9 cellular contexts compared by ENCODE assay signal in the genomic region with DNA sequence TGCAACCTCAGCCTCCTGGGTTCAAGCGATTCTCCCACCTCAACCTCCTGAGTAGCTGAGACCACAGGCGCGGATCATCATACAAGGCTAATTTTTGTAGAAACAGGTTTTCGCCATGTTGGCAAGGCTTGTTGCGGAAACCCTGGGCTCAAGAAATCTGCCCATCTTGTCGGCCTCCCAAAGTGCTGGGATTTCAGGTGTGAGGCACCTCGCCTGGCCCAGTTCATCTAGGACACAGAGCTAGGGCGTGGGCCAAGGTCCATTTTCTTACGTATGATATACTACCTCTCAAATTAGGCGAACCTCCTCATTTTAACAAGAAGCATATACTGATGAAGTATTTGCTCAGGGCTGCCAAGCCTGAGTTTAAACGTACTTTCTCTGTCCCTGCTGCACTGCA. TPM values are rescaled to one million over a fixed set of nuclear protein-coding genes. Genes with fewer than 3 reads are reported as not detected.
DNase-seq lines count a peak whose midpoint lies in the region; TF ChIP-seq lines count a peak whose summit lies in the region.
"Had no signal": no experiment of that assay in that cellular context is flagged by ENCODE, and none has a peak within 500 bp of the region (broad histone marks: within the 10 kb centered on the region; RNA-seq: fewer than 3 reads in every experiment).

No MANE protein-coding gene starts in this region.

- H4K20me1 ChIP-seq in OCI-LY1 (ENCODE audit: insufficient read depth, low read length), result peaks cover 7% of the 10 kb centered on the region; the same call in 1 of the 2 replicates

- H3K4me3 ChIP-seq in GM12865 (ENCODE audit: low read depth, low read length) (peak overlapping the region; percentile 81), OCI-LY1 (ENCODE audit: low read depth, low read length, poor library complexity, severe bottlenecking) (peak overlapping the region; percentile 90), ectodermal cell (ENCODE audit: insufficient read depth, low read depth, low read length) (peak overlapping the region; percentile 99), neuronal stem cell (ENCODE audit: low read length in 2 of 2) (no peak overlapping the region)
- H3K4me3 ChIP-seq: lung had no signal

- no peak overlapping the region for H2BK120ac ChIP-seq in neuronal stem cell (ENCODE audit: low read depth, low read length)

- no peak overlapping the region for H2AK5ac ChIP-seq in neuronal stem cell (ENCODE audit: low read depth, low read length)

- H3K9me3 ChIP-seq in OCI-LY1 (ENCODE audit: low read length) (no peaks in the 10 kb centered on the region), ectodermal cell (ENCODE audit: control insufficient read depth, low read length) (no peaks in the 10 kb centered on the region), neuronal stem cell (replicated peaks in 1 of 2; ENCODE audit: control insufficient read depth in 2 of 2, insufficient read depth in 1 of 2, low read depth in 1 of 2, low read length in 2 of 2) (no peaks in the 10 kb centered on the region)

- H3K18ac ChIP-seq in neuronal stem cell (ENCODE audit: low read length), result no peak overlapping the region

- no peak for TF ChIP-seq CTCF in GM12865 (IDR thresholded peaks at IDR 0.05; ENCODE audit: insufficient read depth, low read depth, low read length, missing control alignments)
- no peak for TF ChIP-seq CTCF in OCI-LY1 (IDR thresholded peaks at IDR 0.05; ENCODE audit: low read length)

- H3K4me2 ChIP-seq in OCI-LY1 (ENCODE audit: low read length), result peak overlapping the region; percentile 90
- H3K4me2 ChIP-seq in neuronal stem cell (ENCODE audit: insufficient read depth, low read length, poor library complexity, severe bottlenecking), result no peak overlapping the region

- H4K8ac ChIP-seq in neuronal stem cell (ENCODE audit: low read depth, low read length), result no peak overlapping the region

- peaks cover 57% of the 10 kb centered on the region for H3K79me2 ChIP-seq in OCI-LY1 (ENCODE audit: insufficient read depth, low read length)

- DNase-seq in GM12865 (ENCODE audit: low read depth), result no peak
- no peak for DNase-seq in neuronal stem cell (ENCODE audit: low spot score)
- no peak for DNase-seq in NCI-H2029 treated with DMSO at 0.1 percent for 48 hours (lab: John Stamatoyannopoulos, UW)
- no peak for DNase-seq in NCI-H1694 treated with DMSO at 0.1 percent for 48 hours (lab: John Stamatoyannopoulos, UW)
- no peak for DNase-seq in NAMALWA (ENCODE audit: low spot score)
- DNase-seq in NK-92 treated with Interleukin-12 subunit alpha and Interleukin-12 subunit beta, amount 100 ng/mL, for 24 hours (lab: John Stamatoyannopoulos, UW), result no peak

- H3K27me3 ChIP-seq in OCI-LY1 (ENCODE audit: insufficient read depth, low read length) (no peaks in the 10 kb centered on the region), ectodermal cell (ENCODE audit: control insufficient read depth, insufficient read depth, low read length, poor library complexity, severe bottlenecking) (no peaks in the 10 kb centered on the region), neuronal stem cell (ENCODE audit: control insufficient read depth in 3 of 3, insufficient read depth in 3 of 3, low read depth in 1 of 3, low read length in 3 of 3) (no peaks in the 10 kb centered on the region)

- no peaks in the 10 kb centered on the region for H3K79me1 ChIP-seq in neuronal stem cell (ENCODE audit: low read depth, low read length)

- no peak overlapping the region for H2BK5ac ChIP-seq in neuronal stem cell (ENCODE audit: low read length)

- H3K23ac ChIP-seq in neuronal stem cell (ENCODE audit: low read depth, low read length, poor library complexity), result no peak overlapping the region

- no peak overlapping the region for H3K14ac ChIP-seq in neuronal stem cell (ENCODE audit: low read length)

- H3K9me2 ChIP-seq in OCI-LY1 (ENCODE audit: low read depth, low read length), result no peaks in the 10 kb centered on the region

- no peak overlapping the region for H2BK15ac ChIP-seq in neuronal stem cell (ENCODE audit: low read length)

- H3K27ac ChIP-seq in OCI-LY1 (ENCODE audit: low read depth, low read length, poor library complexity, severe bottlenecking) (peak overlapping the region; percentile 24), ectodermal cell (ENCODE audit: insufficient read depth, low read depth, low read length, poor library complexity, severe bottlenecking) (no peak overlapping the region), neuronal stem cell (replicated peaks; ENCODE audit: low read length) (no peak overlapping the region)

- no peak overlapping the region for H2BK12ac ChIP-seq in neuronal stem cell (ENCODE audit: low read length)

- H3F3A ChIP-seq in OCI-LY1 (ENCODE audit: insufficient read depth, low read length), result no peaks in the 10 kb centered on the region

- H3K36me3 ChIP-seq in OCI-LY1 (ENCODE audit: insufficient read depth, low read length), result peaks cover 59% of the 10 kb centered on the region
- peaks cover 24% of the 10 kb centered on the region for H3K36me3 ChIP-seq in ectodermal cell (ENCODE audit: control insufficient read depth, insufficient read depth, low read length)
- H3K36me3 ChIP-seq in neuronal stem cell (replicated peaks in 1 of 2; ENCODE audit: control insufficient read depth in 2 of 2, insufficient read depth in 2 of 2, low read length in 2 of 2), result peaks cover 15 to 52% of the 10 kb centered on the region in 2 donors

- peaks cover 25% of the 10 kb centered on the region for H3K4me1 ChIP-seq in OCI-LY1 (ENCODE audit: insufficient read depth, low read length, severe bottlenecking)
- peaks cover 7% of the 10 kb centered on the region for H3K4me1 ChIP-seq in ectodermal cell (ENCODE audit: control insufficient read depth, insufficient read depth, low read length)
- peaks cover 7 to 11% of the 10 kb centered on the region in 2 donors for H3K4me1 ChIP-seq in neuronal stem cell (ENCODE audit: control insufficient read depth in 2 of 2, insufficient read depth in 1 of 2, low read depth in 1 of 2, low read length in 2 of 2)

- H2AFZ ChIP-seq in OCI-LY1 (ENCODE audit: low read length) (no peak overlapping the region), neuronal stem cell (ENCODE audit: low read length) (no peak overlapping the region)

- H3K9ac ChIP-seq in OCI-LY1 (ENCODE audit: low read length) (peak overlapping the region; percentile 88), neuronal stem cell (ENCODE audit: low read depth, low read length, poor library complexity) (peak overlapping the region; percentile 34)

- H3K4ac ChIP-seq in neuronal stem cell (ENCODE audit: low read length), result no peak overlapping the region

- WGBS in ectodermal cell, 2 experiments, result 86 to 91% methylated on average over 11 of the region's 11 CpGs
- no CpG with 5 or more reads among the region's 11 CpGs for WGBS in neuronal stem cell (ENCODE audit: extremely low coverage in 2 of 2, insufficient read length in 2 of 2, insufficient replicate concordance in 1 of 2), 2 donors

- no peak overlapping the region for H4K91ac ChIP-seq in neuronal stem cell (ENCODE audit: low read depth, low read length, poor library complexity)

RNA-seq across cellular contexts. Expression of a gene that starts 2.1 kb away (rescaled TPM):
- 3,573 TPM for polyA plus RNA-seq in ectodermal cell (2013, experiment 1 of 4)
- 4,020 TPM for polyA plus RNA-seq in ectodermal cell (2013, experiment 2 of 4)
- 3,707 TPM for polyA plus RNA-seq in ectodermal cell (2013, experiment 3 of 4)
- polyA plus RNA-seq in ectodermal cell (2013, experiment 4 of 4), result 4,204 TPM
- polyA plus RNA-seq in neuronal stem cell (2013, experiment 1 of 2), result 16,171 TPM
- polyA plus RNA-seq in neuronal stem cell (2013, experiment 2 of 2), result 16,443 TPM

RNA-seq across cellular contexts. Expression of a gene that starts 14.7 kb away (rescaled TPM):
- 25.3 TPM for polyA plus RNA-seq in ectodermal cell (2013, experiment 1 of 4)
- polyA plus RNA-seq in ectodermal cell (2013, experiment 2 of 4), result 24.7 TPM
- 25.0 TPM for polyA plus RNA-seq in ectodermal cell (2013, experiment 3 of 4)
- polyA plus RNA-seq in ectodermal cell (2013, experiment 4 of 4), result 23.4 TPM
- 23.7 TPM for polyA plus RNA-seq in neuronal stem cell (2013, experiment 1 of 2)
- 23.4 TPM for polyA plus RNA-seq in neuronal stem cell (2013, experiment 2 of 2)

RNA-seq across cellular contexts. Expression of a gene that starts 36.4 kb away (rescaled TPM):
- polyA plus RNA-seq in ectodermal cell (2013, experiment 1 of 4), result 175 TPM
- 198 TPM for polyA plus RNA-seq in ectodermal cell (2013, experiment 2 of 4)
- polyA plus RNA-seq in ectodermal cell (2013, experiment 3 of 4), result 164 TPM
- 172 TPM for polyA plus RNA-seq in ectodermal cell (2013, experiment 4 of 4)
- polyA plus RNA-seq in neuronal stem cell (2013, experiment 1 of 2), result 374 TPM
- polyA plus RNA-seq in neuronal stem cell (2013, experiment 2 of 2), result 373 TPM

RNA-seq across cellular contexts. Expression of a gene that starts 36.5 kb away (rescaled TPM):
- polyA plus RNA-seq in ectodermal cell (2013, experiment 1 of 4), result 24.5 TPM
- polyA plus RNA-seq in ectodermal cell (2013, experiment 2 of 4), result 25.0 TPM
- 20.6 TPM for polyA plus RNA-seq in ectodermal cell (2013, experiment 3 of 4)
- polyA plus RNA-seq in ectodermal cell (2013, experiment 4 of 4), result 21.6 TPM
- 19.5 TPM for polyA plus RNA-seq in neuronal stem cell (2013, experiment 1 of 2)
- 19.8 TPM for polyA plus RNA-seq in neuronal stem cell (2013, experiment 2 of 2)

RNA-seq across cellular contexts. Expression of a gene that starts 51.0 kb away (rescaled TPM):
- polyA plus RNA-seq in ectodermal cell (2013, experiment 1 of 4), result 21.5 TPM
- polyA plus RNA-seq in ectodermal cell (2013, experiment 2 of 4), result 22.7 TPM
- polyA plus RNA-seq in ectodermal cell (2013, experiment 3 of 4), result 21.6 TPM
- polyA plus RNA-seq in ectodermal cell (2013, experiment 4 of 4), result 23.2 TPM
- polyA plus RNA-seq in neuronal stem cell (2013, experiment 1 of 2), result 17.1 TPM
- 17.1 TPM for polyA plus RNA-seq in neuronal stem cell (2013, experiment 2 of 2)

Comparison
In these comparisons a context has a peak if more than half of its experiments do, and no peak if none do; other contexts are left out.
1. H3K4me3 ChIP-seq: peak in GM12865 (single experiment), OCI-LY1 (single experiment) and ectodermal cell (single experiment); none in neuronal stem cell (0 of 2).